Comparison of ENCODE assay signal across 1 cellular context in genomic region chr4:83629945-83630684, GRCh38.
TF ChIP-seq lines count a peak whose summit lies in the region.

No MANE protein-coding gene starts in this region.

TF ChIP-seq in K562, 482 proteins besides CTCF, POLR2A, EP300 and RAD21 (continued from another document and continues in another):
- TF ChIP-seq, protein P1, sequence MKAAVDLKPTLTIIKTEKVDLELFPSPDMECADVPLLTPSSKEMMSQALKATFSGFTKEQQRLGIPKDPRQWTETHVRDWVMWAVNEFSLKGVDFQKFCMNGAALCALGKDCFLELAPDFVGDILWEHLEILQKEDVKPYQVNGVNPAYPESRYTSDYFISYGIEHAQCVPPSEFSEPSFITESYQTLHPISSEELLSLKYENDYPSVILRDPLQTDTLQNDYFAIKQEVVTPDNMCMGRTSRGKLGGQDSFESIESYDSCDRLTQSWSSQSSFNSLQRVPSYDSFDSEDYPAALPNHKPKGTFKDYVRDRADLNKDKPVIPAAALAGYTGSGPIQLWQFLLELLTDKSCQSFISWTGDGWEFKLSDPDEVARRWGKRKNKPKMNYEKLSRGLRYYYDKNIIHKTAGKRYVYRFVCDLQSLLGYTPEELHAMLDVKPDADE (conservative IDR thresholded peaks at IDR 0.05; ENCODE audit: control insufficient read depth, low read depth, low read length): peak; percentile 72; the same call in 1 of the 2 replicates
- TF ChIP-seq BCOR (IDR thresholded peaks at IDR 0.05): peak; percentile 82
- TF ChIP-seq SMAD2 (IDR thresholded peaks at IDR 0.05; ENCODE audit: low read depth, low read length): no peak
- TF ChIP-seq ZNF592 (IDR thresholded peaks at IDR 0.05): peak; percentile 86
- TF ChIP-seq STAG1 (CRISPR knock-in tag; IDR thresholded peaks at IDR 0.05; ENCODE audit: borderline replicate concordance): no peak
- TF ChIP-seq XRCC5 (IDR thresholded peaks at IDR 0.05; ENCODE audit: low read depth, low read length): 0 out of 2 replicates have a peak, but pooled peaks have one; percentile 79
- TF ChIP-seq, protein P2, sequence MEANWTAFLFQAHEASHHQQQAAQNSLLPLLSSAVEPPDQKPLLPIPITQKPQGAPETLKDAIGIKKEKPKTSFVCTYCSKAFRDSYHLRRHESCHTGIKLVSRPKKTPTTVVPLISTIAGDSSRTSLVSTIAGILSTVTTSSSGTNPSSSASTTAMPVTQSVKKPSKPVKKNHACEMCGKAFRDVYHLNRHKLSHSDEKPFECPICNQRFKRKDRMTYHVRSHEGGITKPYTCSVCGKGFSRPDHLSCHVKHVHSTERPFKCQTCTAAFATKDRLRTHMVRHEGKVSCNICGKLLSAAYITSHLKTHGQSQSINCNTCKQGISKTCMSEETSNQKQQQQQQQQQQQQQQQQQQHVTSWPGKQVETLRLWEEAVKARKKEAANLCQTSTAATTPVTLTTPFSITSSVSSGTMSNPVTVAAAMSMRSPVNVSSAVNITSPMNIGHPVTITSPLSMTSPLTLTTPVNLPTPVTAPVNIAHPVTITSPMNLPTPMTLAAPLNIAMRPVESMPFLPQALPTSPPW (CRISPR knock-in tag; IDR thresholded peaks at IDR 0.05): peak; percentile 64
- TF ChIP-seq DNMT1 (IDR thresholded peaks at IDR 0.05): no peak
- no peak for TF ChIP-seq ZNF717 (CRISPR knock-in tag; IDR thresholded peaks at IDR 0.05)
- TF ChIP-seq ZNF347 (CRISPR knock-in tag; IDR thresholded peaks at IDR 0.05; ENCODE audit: low read depth): no peak
- TF ChIP-seq GABPA (tag; conservative IDR thresholded peaks at IDR 0.05; ENCODE audit: low read depth): peak; percentile 53
- no peak; the same call in 1 of the 2 replicates for TF ChIP-seq HCFC1 (IDR thresholded peaks at IDR 0.05; ENCODE audit: low read depth, low read length)
- TF ChIP-seq TFAP4 (CRISPR knock-in tag; IDR thresholded peaks at IDR 0.05; ENCODE audit: borderline replicate concordance): peak; percentile 86
- TF ChIP-seq NRF1 (conservative IDR thresholded peaks at IDR 0.05 in 1 of 2, IDR thresholded peaks at IDR 0.05 in 1 of 2): peak in 1 of 2 experiments; percentile 24; a peak in 1 of 4 replicates
- peak; percentile 66; the same call in 1 of the 2 replicates for TF ChIP-seq JUN (IDR thresholded peaks at IDR 0.05; ENCODE audit: borderline replicate concordance, low read depth, low read length)
- peak; percentile 84; the same call in 1 of the 2 replicates for TF ChIP-seq JUN (CRISPR knock-in tag; IDR thresholded peaks at IDR 0.05; ENCODE audit: borderline replicate concordance)
- no peak for TF ChIP-seq CUX1 (CRISPR knock-in tag; IDR thresholded peaks at IDR 0.05)
- TF ChIP-seq ZNF609 (CRISPR knock-in tag; IDR thresholded peaks at IDR 0.05; ENCODE audit: borderline replicate concordance): no peak
- TF ChIP-seq CHD1 (IDR thresholded peaks at IDR 0.05; ENCODE audit: low read length): no peak
- TF ChIP-seq RFX1 (IDR thresholded peaks at IDR 0.05): 0 out of 2 replicates have a peak, but pooled peaks have one; percentile 14
- peak; percentile 99 for TF ChIP-seq SMARCA4 (IDR thresholded peaks at IDR 0.05)
- no peak for TF ChIP-seq KLF13 (tag; IDR thresholded peaks at IDR 0.05; ENCODE audit: borderline replicate concordance, low read depth)
- TF ChIP-seq XRCC4 (IDR thresholded peaks at IDR 0.05; ENCODE audit: extremely low read depth, insufficient read depth, insufficient read length): no peak
- no peak for TF ChIP-seq WHSC1 (IDR thresholded peaks at IDR 0.05; ENCODE audit: low read length)
- TF ChIP-seq TEAD2 (tag; IDR thresholded peaks at IDR 0.05): no peak
- TF ChIP-seq ZFPM2 (CRISPR knock-in tag; IDR thresholded peaks at IDR 0.05): no peak
- peak; percentile 82; the same call in 1 of the 2 replicates for TF ChIP-seq EHMT2 (IDR thresholded peaks at IDR 0.05)
- 0 out of 2 replicates have a peak, but pooled peaks have one; percentile 72 for TF ChIP-seq MECOM (CRISPR knock-in tag; IDR thresholded peaks at IDR 0.05)
- TF ChIP-seq ZNF639 (CRISPR knock-in tag; conservative IDR thresholded peaks at IDR 0.05 in 1 of 2, IDR thresholded peaks at IDR 0.05 in 1 of 2): peak in 1 of 2 experiments; percentile 88; a peak in 2 of 4 replicates
- TF ChIP-seq MXI1 (IDR thresholded peaks at IDR 0.05; ENCODE audit: low read depth, low read length): peak; percentile 45; the same call in 1 of the 2 replicates
- TF ChIP-seq NR0B1 (IDR thresholded peaks at IDR 0.05; ENCODE audit: partially characterized antibody): no peak
- TF ChIP-seq PPARD (CRISPR knock-in tag; IDR thresholded peaks at IDR 0.05): no peak
- peak; percentile 96 for TF ChIP-seq ESRRA (IDR thresholded peaks at IDR 0.05; ENCODE audit: borderline replicate concordance, low read depth)
- TF ChIP-seq ELK1 (CRISPR knock-in tag; IDR thresholded peaks at IDR 0.05): no peak
- no peak for TF ChIP-seq NR2C2 (CRISPR knock-in tag; IDR thresholded peaks at IDR 0.05)
- TF ChIP-seq NR2C2 (tag; IDR thresholded peaks at IDR 0.05): peak; percentile 59
- TF ChIP-seq ZNF780A (CRISPR knock-in tag; IDR thresholded peaks at IDR 0.05): no peak
- no peak for TF ChIP-seq ZFX (CRISPR knock-in tag; IDR thresholded peaks at IDR 0.05)
- peak in 1 of 2 experiments; percentile 93; a peak in 2 of 4 replicates for TF ChIP-seq MCM7 (IDR thresholded peaks at IDR 0.05)
